ENCODE assay signal across 10 cellular contexts in genomic region chr16:4377573-4378146, GRCh38. TPM values are rescaled to one million over a fixed set of nuclear protein-coding genes. Genes with fewer than 3 reads are reported as not detected.
DNase-seq lines count a peak whose midpoint lies in the region; ATAC-seq and TF ChIP-seq lines count a peak whose summit lies in the region.
"Had no signal": no experiment of that assay in that cellular context is flagged by ENCODE, and none has a peak within 500 bp of the region (broad histone marks: within the 10 kb centered on the region; RNA-seq: fewer than 3 reads in every experiment).

No MANE protein-coding gene starts in this region.

- WGBS in SK-N-SH (ENCODE audit: low lambda C conversion rate): 73% methylated on average over 5 of the region's 12 CpGs
- WGBS in mesenchymal stem cell: 81% methylated on average over 12 of the region's 12 CpGs
- WGBS in upper lobe of left lung, 2 donors: 72 to 81% methylated on average over 12 of the region's 12 CpGs

- H3K4me3 ChIP-seq in SK-N-SH (ENCODE audit: low read depth in 2 of 2, low read length in 1 of 2) (no peak overlapping the region), dorsolateral prefrontal cortex (no peak overlapping the region), mesenchymal stem cell (ENCODE audit: insufficient read depth in 1 of 2, low read depth in 1 of 2, low read length in 2 of 2) (peak overlapping the region in 1 of 2 experiments; percentile 55), upper lobe of left lung (no peak overlapping the region)

- H3K9ac ChIP-seq in SK-N-SH: no peak overlapping the region
- H3K9ac ChIP-seq in mesenchymal stem cell (ENCODE audit: low read length): peak overlapping the region; percentile 68

- peaks cover 60% of the 10 kb centered on the region for H3K79me2 ChIP-seq in SK-N-SH (ENCODE audit: insufficient read depth)

- TF ChIP-seq EP300 in SK-N-SH (IDR thresholded peaks at IDR 0.05; ENCODE audit: borderline replicate concordance in 1 of 2, low read depth in 1 of 2, low read length in 1 of 2) (no peak), upper lobe of left lung (IDR thresholded peaks at IDR 0.05) (no peak)

- CTCF ChIA-PET in SK-N-SH (lab: Yijun Ruan, JAX): interaction anchor here (0.9 to 32.1 kb wide), 10 partner anchors 9 to 108 kb away, joined by 3 to 558 read pairs (median 5); no protein-coding TSS in a partner anchor

- H3K23ac ChIP-seq in mesenchymal stem cell (ENCODE audit: low read length in 2 of 2): peak overlapping the region in 1 of 2 experiments; percentile 11

- no peak overlapping the region for H2BK120ac ChIP-seq in mesenchymal stem cell (ENCODE audit: low read depth, low read length)

- H4K20me1 ChIP-seq in SK-N-SH (ENCODE audit: insufficient read depth): peaks cover 52% of the 10 kb centered on the region

- peak overlapping the region in 1 of 2 experiments; percentile 22 for H2BK12ac ChIP-seq in mesenchymal stem cell (ENCODE audit: low read length in 2 of 2)

- no peak for TF ChIP-seq POLR2A in upper lobe of left lung (IDR thresholded peaks at IDR 0.05)

- peaks cover 32% of the 10 kb centered on the region for H3K79me1 ChIP-seq in mesenchymal stem cell (replicated peaks; ENCODE audit: low read length, poor library complexity, severe bottlenecking)

- H2AK5ac ChIP-seq in mesenchymal stem cell (ENCODE audit: low read length, severe bottlenecking): no peak overlapping the region

- no peaks in the 10 kb centered on the region for H3K9me3 ChIP-seq in SK-N-SH
- no peaks in the 10 kb centered on the region for H3K9me3 ChIP-seq in mesenchymal stem cell (ENCODE audit: control insufficient read depth, low read length)
- H3K9me3 ChIP-seq in upper lobe of left lung: no peaks in the 10 kb centered on the region

- no peak overlapping the region for H4K8ac ChIP-seq in mesenchymal stem cell (ENCODE audit: low read length)

- TF ChIP-seq CTCF in SK-N-SH (IDR thresholded peaks at IDR 0.05) (no peak), dorsolateral prefrontal cortex (IDR thresholded peaks at IDR 0.05 in 54 of 56, conservative IDR thresholded peaks at IDR 0.05 in 2 of 56; ENCODE audit: low read depth in 1 of 56, partially characterized antibody in 56 of 56) (peak in 2 of 56 donors; percentile 14 to 30), upper lobe of left lung (IDR thresholded peaks at IDR 0.05) (no peak)

- H3K27me3 ChIP-seq in SK-N-SH (ENCODE audit: insufficient read depth): no peaks in the 10 kb centered on the region
- H3K27me3 ChIP-seq in dorsolateral prefrontal cortex: no peaks in the 10 kb centered on the region
- H3K27me3 ChIP-seq in mesenchymal stem cell (ENCODE audit: control insufficient read depth in 1 of 2, insufficient read depth in 1 of 2, low read length in 2 of 2): no peaks in the 10 kb centered on the region
- H3K27me3 ChIP-seq in upper lobe of left lung: no peaks in the 10 kb centered on the region

- ATAC-seq in SK-N-SH treated with all-trans-retinoic acid at 6 μM for 48 hours (no peak), upper lobe of left lung (ENCODE audit: low FRiP score in 2 of 2) (no peak)

- no peak for TF ChIP-seq RAD21 in SK-N-SH (IDR thresholded peaks at IDR 0.05; ENCODE audit: low read length)

- peaks cover 21% of the 10 kb centered on the region for H3F3A ChIP-seq in SK-N-SH (replicated peaks; ENCODE audit: insufficient read depth)

- POLR2A ChIA-PET in SK-N-SH (lab: Yijun Ruan, JAX): interaction anchor here (2.1 kb wide), 1 partner anchor 14 kb away, joined by 11 read pairs; no protein-coding TSS in a partner anchor

- H4K91ac ChIP-seq in mesenchymal stem cell (ENCODE audit: low read length): no peak overlapping the region

- H3K27ac ChIP-seq in SK-N-SH (ENCODE audit: low read depth in 2 of 2, low read length in 1 of 2) (no peak overlapping the region; a peak in 1 of 4 replicates), dorsolateral prefrontal cortex (peak overlapping the region in 34 of 59 donors; percentile 1 to 93 (median 70)), mesenchymal stem cell (ENCODE audit: low read length, poor library complexity, severe bottlenecking) (no peak overlapping the region), upper lobe of left lung (peak overlapping the region; percentile 82 to 92 (median 85))

- H3K14ac ChIP-seq in mesenchymal stem cell (ENCODE audit: low read length in 2 of 2): no peak overlapping the region

- H3K4me2 ChIP-seq in SK-N-SH (peak overlapping the region; percentile 15; the same call in 1 of the 2 replicates), mesenchymal stem cell (ENCODE audit: low read length, poor library complexity, severe bottlenecking) (no peak overlapping the region)

- H3K4me1 ChIP-seq in SK-N-SH (ENCODE audit: control insufficient read depth in 1 of 2, insufficient read depth in 2 of 2, low read depth in 1 of 2, low read length in 1 of 2): peaks cover 32 to 68% of the 10 kb centered on the region in 2 experiments
- H3K4me1 ChIP-seq in mesenchymal stem cell (ENCODE audit: control insufficient read depth, insufficient read depth, low read depth, low read length): peaks cover 88% of the 10 kb centered on the region
- peaks cover 64 to 70% (median 67%) of the 10 kb centered on the region in 4 donors for H3K4me1 ChIP-seq in upper lobe of left lung

- H2AFZ ChIP-seq in SK-N-SH (ENCODE audit: low read depth): no peak overlapping the region
- H2AFZ ChIP-seq in mesenchymal stem cell (ENCODE audit: low read depth, low read length): no peak overlapping the region

- no peak overlapping the region for H2BK5ac ChIP-seq in mesenchymal stem cell (ENCODE audit: low read depth, low read length, poor library complexity, severe bottlenecking)

- H2BK15ac ChIP-seq in mesenchymal stem cell (ENCODE audit: low read depth, poor library complexity, severe bottlenecking): no peak overlapping the region

- H3K9me2 ChIP-seq in SK-N-SH: no peaks in the 10 kb centered on the region

- intact Hi-C loops in dorsolateral prefrontal cortex (cut with DNase I): no loop called here

- H3K4ac ChIP-seq in mesenchymal stem cell (ENCODE audit: low read depth in 1 of 2, low read length in 2 of 2): no peak overlapping the region

- no peak for DNase-seq in SK-N-SH
- DNase-seq in dorsolateral prefrontal cortex: no peak
- DNase-seq in mesenchymal stem cell: no peak
- no peak for DNase-seq in upper lobe of left lung
- DNase-seq in NCI-H526 treated with DMSO at 0.1 percent for 48 hours (lab: John Stamatoyannopoulos, UW): no peak
- no peak for DNase-seq in OCI-M2 (lab: John Stamatoyannopoulos, UW; ENCODE audit: unreplicated experiment)
- DNase-seq in NAMALWA (ENCODE audit: low spot score): no peak
- DNase-seq: activated naive CD8-positive, alpha-beta T cell treated with anti-CD3 and anti-CD28 coated beads, Interleukin-2, amount 10 ng/mL, durations not matched to agents 7 days and 5 days; NK-92 treated with Interleukin-12 subunit alpha and Interleukin-12 subunit beta, amount 100 ng/mL, for 24 hours had no signal

- no peak overlapping the region for H3K18ac ChIP-seq in mesenchymal stem cell (ENCODE audit: low read depth in 1 of 2, low read length in 2 of 2)

- H3K36me3 ChIP-seq in SK-N-SH (replicated peaks in 1 of 2; ENCODE audit: control insufficient read depth in 1 of 2, insufficient read depth in 2 of 2, low read length in 1 of 2): peaks cover 0 to 26% of the 10 kb centered on the region in 2 experiments
- H3K36me3 ChIP-seq in mesenchymal stem cell (ENCODE audit: control insufficient read depth in 1 of 2, insufficient read depth in 2 of 2, low read depth in 1 of 2, low read length in 2 of 2): peaks cover 45 to 61% of the 10 kb centered on the region in 2 experiments
- peaks cover 13 to 37% (median 22%) of the 10 kb centered on the region in 4 donors for H3K36me3 ChIP-seq in upper lobe of left lung

TF ChIP-seq in SK-N-SH, 30 proteins besides CTCF, POLR2A, EP300 and RAD21 (continues in another document):
- TF ChIP-seq NFIC (IDR thresholded peaks at IDR 0.05; ENCODE audit: borderline replicate concordance): no peak
- no peak for TF ChIP-seq RFX5 (IDR thresholded peaks at IDR 0.05; ENCODE audit: low read length)

TF ChIP-seq in SK-N-SH treated with all-trans-retinoic acid at 6 μM for 48 hours, 23 proteins besides CTCF, POLR2A, EP300 and RAD21:
- no peak for TF ChIP-seq PPARA (CRISPR knock-in tag; IDR thresholded peaks at IDR 0.05; ENCODE audit: borderline replicate concordance)

RNA-seq across cellular contexts. Expression of gene VASN, which starts 6.0 kb away (rescaled TPM):
- 11.4 and 37.4 TPM in 2 replicates for polyA plus RNA-seq in SK-N-SH (2012; rRNA removed)
- polyA plus RNA-seq in SK-N-SH (2012; cell fraction: cytosol; rRNA removed): 14.5 and 28.9 TPM in 2 replicates
- polyA plus RNA-seq in SK-N-SH (2012; cell fraction: nucleus; rRNA removed): 42.9 and 52.9 TPM in 2 replicates
- total RNA-seq in dorsolateral prefrontal cortex: 10 to 100 TPM in 84 of 120 experiments, 1 to 10 TPM in 36; 3.9 to 49.4 (median 12.1) TPM
- polyA plus RNA-seq in mesenchymal stem cell (2013, experiment 1 of 2): 127 TPM
- polyA plus RNA-seq in mesenchymal stem cell (2013, experiment 2 of 2): 127 TPM
- total RNA-seq in upper lobe of left lung: 10 to 100 TPM; 11.4 to 40.6 (median 30.2) TPM

RNA-seq across cellular contexts. Expression of gene PAM16, which starts 26.5 kb away (rescaled TPM):
- polyA plus RNA-seq in SK-N-SH (2012; rRNA removed): 96.3 and 96.4 TPM in 2 replicates
- 52.4 and 75.8 TPM in 2 replicates for polyA plus RNA-seq in SK-N-SH (2012; cell fraction: cytosol; rRNA removed)
- polyA plus RNA-seq in SK-N-SH (2012; cell fraction: nucleus; rRNA removed): 95.5 and 121 TPM in 2 replicates
- total RNA-seq in dorsolateral prefrontal cortex: 10 to 100 TPM; 31.5 to 61.9 (median 44.6) TPM
- 39.3 TPM for polyA plus RNA-seq in mesenchymal stem cell (2013, experiment 1 of 2)
- polyA plus RNA-seq in mesenchymal stem cell (2013, experiment 2 of 2): 43.3 TPM
- 10 to 100 TPM; 45.5 to 71.8 (median 62.6) TPM for total RNA-seq in upper lobe of left lung

RNA-seq across cellular contexts. Expression of gene CORO7, which starts 38.7 kb away (rescaled TPM):
- polyA plus RNA-seq in SK-N-SH (2012; rRNA removed): 21.9 and 25.8 TPM in 2 replicates
- polyA plus RNA-seq in SK-N-SH (2012; cell fraction: cytosol; rRNA removed): 6.6 and 7.3 TPM in 2 replicates
- polyA plus RNA-seq in SK-N-SH (2012; cell fraction: nucleus; rRNA removed): 166 and 305 TPM in 2 replicates
- 100 to 1,000 TPM in 1 of 120 experiments, 10 to 100 TPM in 119; 38.4 to 111 (median 63.7) TPM for total RNA-seq in dorsolateral prefrontal cortex
- polyA plus RNA-seq in mesenchymal stem cell (2013, experiment 1 of 2): 25.5 TPM
- 22.1 TPM for polyA plus RNA-seq in mesenchymal stem cell (2013, experiment 2 of 2)
- 100 to 1,000 TPM in 2 of 6 donors, 10 to 100 TPM in 4; 42.9 to 235 (median 69.0) TPM for total RNA-seq in upper lobe of left lung

RNA-seq across cellular contexts. Expression of gene DNAJA3, which starts 48.0 kb away (rescaled TPM):
- 48.7 and 52.6 TPM in 2 replicates for polyA plus RNA-seq in SK-N-SH (2012; rRNA removed)
- polyA plus RNA-seq in SK-N-SH (2012; cell fraction: cytosol; rRNA removed): 34.6 and 46.2 TPM in 2 replicates
- polyA plus RNA-seq in SK-N-SH (2012; cell fraction: nucleus; rRNA removed): 88.0 and 107 TPM in 2 replicates
- total RNA-seq in dorsolateral prefrontal cortex: 10 to 100 TPM; 38.3 to 66.6 (median 53.2) TPM
- 27.3 TPM for polyA plus RNA-seq in mesenchymal stem cell (2013, experiment 1 of 2)
- polyA plus RNA-seq in mesenchymal stem cell (2013, experiment 2 of 2): 27.3 TPM
- 10 to 100 TPM; 31.2 to 61.8 (median 36.6) TPM for total RNA-seq in upper lobe of left lung

Comparison
In these comparisons a context has a peak if more than half of its experiments do, and no peak if none do; other contexts are left out.
1. H3K27ac ChIP-seq: peak in dorsolateral prefrontal cortex (34 of 59) and upper lobe of left lung (4 of 4); none in SK-N-SH (0 of 2) and mesenchymal stem cell (single experiment).